Comparison of ENCODE assay signal across 12 cellular contexts in genomic region chr10:67629461-67629971, GRCh38.
A peak's percentile ranks its signal among the peaks of the same experiment; 100 is the strongest.
DNase-seq lines count a peak whose midpoint lies in the region; ATAC-seq and TF ChIP-seq lines count a peak whose summit lies in the region.
"Had no signal": no experiment of that assay in that cellular context is flagged by ENCODE, and none has a peak within 500 bp of the region (broad histone marks: within the 10 kb centered on the region; RNA-seq: fewer than 3 reads in every experiment).

No MANE protein-coding gene starts in this region.

- intact Hi-C loops in upper lobe of right lung (cut with DNase I): no loop called here

- H3K27ac ChIP-seq in upper lobe of right lung: no peak overlapping the region
- H3K27ac ChIP-seq: body of pancreas, esophagus squamous epithelium had no signal

- peak; percentile 56 for DNase-seq in GM06990 (ENCODE audit: extremely low read depth, insufficient read length)
- DNase-seq in cardiac fibroblast (ENCODE audit: low read depth in 2 of 2): peak; percentile 3 to 10
- no peak for DNase-seq in nephron progenitor cell
- DNase-seq in upper lobe of right lung: no peak
- no peak for DNase-seq in NCI-H446 treated with DMSO at 0.1 percent for 48 hours (lab: John Stamatoyannopoulos, UW)
- DNase-seq in stimulated activated CD4-positive, alpha-beta T cell treated with anti-CD3 and anti-CD28 coated beads, Interleukin-15, amount 100 ng/mL, for 24 hours: no peak
- no peak for DNase-seq in OCI-M1 (lab: John Stamatoyannopoulos, UW)
- DNase-seq: body of pancreas; esophagus squamous epithelium; NCI-H1694; stimulated activated CD4-positive, alpha-beta T cell treated with anti-CD3 and anti-CD28 coated beads, Interleukin-4, amount 100 ng/mL, for 4 hours had no signal

- H3K4me3 Mint-ChIP-seq in nephron progenitor cell: no peak overlapping the region

- peak overlapping the region; percentile 90 for H3K27ac Mint-ChIP-seq in nephron progenitor cell

- no peaks in the 10 kb centered on the region for H3K4me1 ChIP-seq in upper lobe of right lung
- H3K4me1 ChIP-seq: body of pancreas, esophagus squamous epithelium had no signal

- H3K27me3 Mint-ChIP-seq in nephron progenitor cell (ENCODE audit: low read depth, poor library complexity): no peaks in the 10 kb centered on the region

- H3K36me3 Mint-ChIP-seq in nephron progenitor cell (ENCODE audit: low read depth): no peaks in the 10 kb centered on the region

- H3K36me3 ChIP-seq in GM06990 (ENCODE audit: control insufficient read depth, insufficient read depth, low read length): no peaks in the 10 kb centered on the region
- H3K36me3 ChIP-seq in upper lobe of right lung: no peaks in the 10 kb centered on the region
- H3K36me3 ChIP-seq: esophagus squamous epithelium had no signal

- H3K27me3 ChIP-seq in GM06990 (replicated peaks; ENCODE audit: control insufficient read depth, insufficient read depth, low read length) (no peaks in the 10 kb centered on the region), upper lobe of right lung (no peaks in the 10 kb centered on the region)
- H3K27me3 ChIP-seq: body of pancreas, esophagus squamous epithelium had no signal

- H3K9me3 ChIP-seq in upper lobe of right lung: no peaks in the 10 kb centered on the region
- H3K9me3 ChIP-seq: body of pancreas, esophagus squamous epithelium had no signal

- TF ChIP-seq CTCF in GM06990 (IDR thresholded peaks at IDR 0.05; ENCODE audit: insufficient read depth, low read length, poor library complexity, severe bottlenecking) (no peak), cardiac fibroblast (IDR thresholded peaks at IDR 0.05; ENCODE audit: low read depth, low read length) (no peak), nephron progenitor cell (IDR thresholded peaks at IDR 0.05) (no peak), upper lobe of right lung (IDR thresholded peaks at IDR 0.05) (no peak)

- H3K4me1 Mint-ChIP-seq in nephron progenitor cell: peaks cover 16% of the 10 kb centered on the region

- H3K4me3 ChIP-seq in GM06990 (replicated peaks; ENCODE audit: low read depth, low read length) (no peak overlapping the region), cardiac fibroblast (replicated peaks in 1 of 2; ENCODE audit: low read depth in 2 of 2, low read length in 2 of 2) (no peak overlapping the region), upper lobe of right lung (no peak overlapping the region)
- H3K4me3 ChIP-seq: body of pancreas, esophagus squamous epithelium had no signal

- H3K9me3 Mint-ChIP-seq in nephron progenitor cell: peaks cover 13% of the 10 kb centered on the region

- ATAC-seq in HG02884 (IDR thresholded peaks at IDR 0.05; ENCODE audit: unreplicated experiment) (peak; percentile 59), upper lobe of right lung (no peak)
- ATAC-seq: body of pancreas had no signal

Comparison
In these comparisons a context has a peak if more than half of its experiments do, and no peak if none do; other contexts are left out.
1. DNase-seq: peak in GM06990 (single experiment) and cardiac fibroblast (2 of 2); none in nephron progenitor cell (single experiment), upper lobe of right lung (single experiment), NCI-H446 treated with DMSO at 0.1 percent for 48 hours (single experiment), stimulated activated CD4-positive, alpha-beta T cell treated with anti-CD3 and anti-CD28 coated beads, Interleukin-15, amount 100 ng/mL, for 24 hours (single experiment) and OCI-M1 (single experiment).